Comparison of ENCODE assay signal across 32 cellular contexts in the genomic region with DNA sequence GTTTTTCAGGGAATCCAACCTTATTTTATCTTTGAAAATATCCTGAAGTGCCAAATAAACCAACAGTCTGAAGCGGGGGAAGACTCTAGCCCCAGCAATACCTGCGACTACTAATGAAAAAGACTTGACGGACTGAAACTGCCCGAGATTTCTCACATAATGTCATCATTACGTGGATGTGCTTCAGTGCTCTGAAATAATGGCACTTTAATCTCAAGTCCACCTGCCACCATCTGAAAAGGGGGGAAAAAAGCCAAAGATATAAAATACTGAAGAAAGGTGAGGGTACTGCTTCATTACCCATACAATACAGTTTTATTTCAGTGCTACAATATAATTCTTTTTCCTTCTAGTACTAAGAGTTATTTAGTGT.
"Had no signal": no experiment of that assay in that cellular context is flagged by ENCODE, and none has a peak within 500 bp of the region (broad histone marks: within the 10 kb centered on the region; RNA-seq: fewer than 3 reads in every experiment).

No MANE protein-coding gene starts in this region.

- H3K4me1 ChIP-seq: body of pancreas, colonic mucosa, left lung, lower lobe of right lung, tibial artery, upper lobe of right lung had no signal

- H3K9me3 Mint-ChIP-seq: activated CD4-positive, alpha-beta memory T cell treated with anti-CD3 and anti-CD28 coated beads for 36 hours; activated CD4-positive, alpha-beta T cell treated with anti-CD3 and anti-CD28 coated beads, Interleukin-2, amount 10 ng/mL, durations not matched to agents 24 days and 14 days; activated naive CD4-positive, alpha-beta T cell treated with anti-CD3 and anti-CD28 coated beads for 36 hours; activated naive CD8-positive, alpha-beta T cell treated with anti-CD3 and anti-CD28 coated beads for 36 hours; activated T-helper 1 cell treated with anti-CD3 and anti-CD28 coated beads, Interleukin-12 subunit alpha, Interleukin-12 subunit beta, Interleukin-2, Interleukin-4 antibody, amounts not matched to agents 30 ng/mL and 10 ng/mL and 1 ng/mL, durations not matched to agents 14 hours and 24 hours and 36 hours; naive thymus-derived CD8-positive, alpha-beta T cell; neural crest cell; stimulated activated naive B cell treated with anti-CD40 and anti-IgM and Interleukin-4, amounts not matched to agents 10 μg/mL and 1 μg/mL and 100 μg/mL, for 72 hours had no signal

- H3K9me3 ChIP-seq: adrenal gland, body of pancreas, colonic mucosa, esophagus squamous epithelium, heart right ventricle, left lung, lower lobe of right lung, right atrium auricular region, suprapubic skin, tibial artery, upper lobe of right lung had no signal

- H3K27me3 ChIP-seq: adrenal gland, body of pancreas, colonic mucosa, esophagus squamous epithelium, heart right ventricle, left lung, right atrium auricular region, suprapubic skin, tibial artery, upper lobe of right lung had no signal

- H3K4me2 ChIP-seq: smooth muscle cell had no signal

- H3K27ac ChIP-seq: adrenal gland, body of pancreas, colonic mucosa, epithelial cell of prostate, esophagus squamous epithelium, heart right ventricle, left lung, lower lobe of right lung, right atrium auricular region, suprapubic skin, tibial artery, upper lobe of right lung, VCaP had no signal

- H3K36me3 ChIP-seq: adrenal gland, colonic mucosa, esophagus squamous epithelium, heart right ventricle, left lung, lower lobe of right lung, right atrium auricular region, suprapubic skin, tibial artery, upper lobe of right lung had no signal

- DNase-seq: activated CD4-positive, alpha-beta memory T cell treated with anti-CD3 and anti-CD28 coated beads for 36 hours; activated CD4-positive, alpha-beta T cell treated with anti-CD3 and anti-CD28 coated beads, Interleukin-2, amount 10 ng/mL, durations not matched to agents 24 days and 14 days; activated CD4-positive, CD25-positive, alpha-beta regulatory T cell treated with anti-CD3 and anti-CD28 coated beads, Interleukin-2, amount 50 U/mL, for 72 hours; activated CD8-positive, alpha-beta memory T cell treated with anti-CD3 and anti-CD28 coated beads, Interleukin-2, amount 50 U/mL, for 4 hours; activated effector memory CD4-positive, alpha-beta T cell treated with anti-CD3 and anti-CD28 coated beads, Interleukin-2, amount 50 U/mL, for 16 hours; activated naive CD4-positive, alpha-beta T cell treated with anti-CD3 and anti-CD28 coated beads for 36 hours; activated naive CD8-positive, alpha-beta T cell treated with anti-CD3 and anti-CD28 coated beads for 36 hours; activated T-cell treated with anti-CD3 and anti-CD28 coated beads, Interleukin-2, amount 50 U/mL, for 1 hour; adrenal gland; aorta; body of pancreas; colonic mucosa; effector CD8-positive, alpha-beta T cell; esophagus squamous epithelium; foreskin melanocyte; heart right ventricle; left lung; lower lobe of right lung; mesenchymal stem cell; naive thymus-derived CD8-positive, alpha-beta T cell; occipital lobe; stimulated activated CD4-positive, alpha-beta T cell treated with anti-CD3 and anti-CD28 coated beads, Interleukin-1b, Interleukin-23, amount 100 ng/mL, for 48 hours; stimulated activated naive B cell treated with anti-CD40 and anti-IgM and Interleukin-4, amounts not matched to agents 10 μg/mL and 1 μg/mL and 100 μg/mL, for 72 hours; tibial artery; upper lobe of right lung had no signal

- H3K4me3 ChIP-seq: adrenal gland, body of pancreas, colonic mucosa, esophagus squamous epithelium, heart right ventricle, left lung, lower lobe of right lung, right atrium auricular region, smooth muscle cell, suprapubic skin, tibial artery, upper lobe of right lung had no signal

- H3K27ac Mint-ChIP-seq: activated CD4-positive, alpha-beta memory T cell treated with anti-CD3 and anti-CD28 coated beads for 36 hours; activated CD4-positive, alpha-beta T cell treated with anti-CD3 and anti-CD28 coated beads, Interleukin-2, amount 10 ng/mL, durations not matched to agents 24 days and 14 days; activated naive CD4-positive, alpha-beta T cell treated with anti-CD3 and anti-CD28 coated beads for 36 hours; activated naive CD8-positive, alpha-beta T cell treated with anti-CD3 and anti-CD28 coated beads for 36 hours; activated T-helper 1 cell treated with anti-CD3 and anti-CD28 coated beads, Interleukin-12 subunit alpha, Interleukin-12 subunit beta, Interleukin-2, Interleukin-4 antibody, amounts not matched to agents 30 ng/mL and 10 ng/mL and 1 ng/mL, durations not matched to agents 14 hours and 24 hours and 36 hours; naive thymus-derived CD8-positive, alpha-beta T cell; stimulated activated naive B cell treated with anti-CD40 and anti-IgM and Interleukin-4, amounts not matched to agents 10 μg/mL and 1 μg/mL and 100 μg/mL, for 72 hours had no signal

- H3K4me1 Mint-ChIP-seq: activated CD4-positive, alpha-beta T cell treated with anti-CD3 and anti-CD28 coated beads, Interleukin-2, amount 10 ng/mL, durations not matched to agents 24 days and 14 days; activated naive CD8-positive, alpha-beta T cell treated with anti-CD3 and anti-CD28 coated beads for 36 hours; naive thymus-derived CD8-positive, alpha-beta T cell; stimulated activated naive B cell treated with anti-CD40 and anti-IgM and Interleukin-4, amounts not matched to agents 10 μg/mL and 1 μg/mL and 100 μg/mL, for 72 hours had no signal

- H3K4me3 Mint-ChIP-seq: activated CD4-positive, alpha-beta memory T cell treated with anti-CD3 and anti-CD28 coated beads for 36 hours; activated CD4-positive, alpha-beta T cell treated with anti-CD3 and anti-CD28 coated beads, Interleukin-2, amount 10 ng/mL, durations not matched to agents 24 days and 14 days; activated naive CD4-positive, alpha-beta T cell treated with anti-CD3 and anti-CD28 coated beads for 36 hours; activated naive CD8-positive, alpha-beta T cell treated with anti-CD3 and anti-CD28 coated beads for 36 hours; activated T-helper 1 cell treated with anti-CD3 and anti-CD28 coated beads, Interleukin-12 subunit alpha, Interleukin-12 subunit beta, Interleukin-2, Interleukin-4 antibody, amounts not matched to agents 30 ng/mL and 10 ng/mL and 1 ng/mL, durations not matched to agents 14 hours and 24 hours and 36 hours; naive thymus-derived CD8-positive, alpha-beta T cell; neural crest cell; stimulated activated naive B cell treated with anti-CD40 and anti-IgM and Interleukin-4, amounts not matched to agents 10 μg/mL and 1 μg/mL and 100 μg/mL, for 72 hours had no signal

- H3K36me3 Mint-ChIP-seq: activated CD4-positive, alpha-beta memory T cell treated with anti-CD3 and anti-CD28 coated beads for 36 hours; activated naive CD8-positive, alpha-beta T cell treated with anti-CD3 and anti-CD28 coated beads for 36 hours; naive thymus-derived CD8-positive, alpha-beta T cell; stimulated activated naive B cell treated with anti-CD40 and anti-IgM and Interleukin-4, amounts not matched to agents 10 μg/mL and 1 μg/mL and 100 μg/mL, for 72 hours had no signal

- ATAC-seq: body of pancreas; heart right ventricle; left lung; lower lobe of right lung; naive thymus-derived CD8-positive, alpha-beta T cell; stimulated activated naive B cell treated with anti-CD40 and anti-IgM and Interleukin-4, amounts not matched to agents 10 μg/mL and 1 μg/mL and 100 μg/mL, for 72 hours; upper lobe of right lung had no signal

- H3K27me3 Mint-ChIP-seq: activated CD4-positive, alpha-beta memory T cell treated with anti-CD3 and anti-CD28 coated beads for 36 hours had no signal
